Comparison of ENCODE assay signal across 22 cellular contexts in genomic region chr22:46968359-46968740, GRCh38.
DNase-seq lines count a peak whose midpoint lies in the region; ATAC-seq, FAIRE-seq and TF ChIP-seq lines count a peak whose summit lies in the region.
"Had no signal": no experiment of that assay in that cellular context is flagged by ENCODE, and none has a peak within 500 bp of the region (broad histone marks: within the 10 kb centered on the region; RNA-seq: fewer than 3 reads in every experiment).

No MANE protein-coding gene starts in this region.

- no peak overlapping the region for H3K27ac ChIP-seq in K562 (ENCODE audit: extremely low read depth, low read depth, low read length)

- intact Hi-C loops in K562 (cut with micrococcal nuclease) = no loop called here

- no peaks in the 10 kb centered on the region for H3K9me3 Mint-ChIP-seq in osteocyte (ENCODE audit: unreplicated experiment)
- H3K9me3 Mint-ChIP-seq in stimulated activated memory B cell treated with anti-CD40 and anti-IgM and Interleukin-4, amounts not matched to agents 10 μg/mL and 1 μg/mL and 100 μg/mL, for 72 hours = no peaks in the 10 kb centered on the region
- H3K9me3 Mint-ChIP-seq: CD14-positive monocyte; CD4-positive, alpha-beta memory T cell; GM23338; HFFc6; IgD-negative memory B cell had no signal

- H3K9me1 ChIP-seq in K562 (ENCODE audit: control insufficient read depth, insufficient read depth, low read length) = no peaks in the 10 kb centered on the region

- H3K4me1 Mint-ChIP-seq in osteocyte (ENCODE audit: unreplicated experiment) = peaks cover 1% of the 10 kb centered on the region
- peaks cover 73% of the 10 kb centered on the region for H3K4me1 Mint-ChIP-seq in stimulated activated memory B cell treated with anti-CD40 and anti-IgM and Interleukin-4, amounts not matched to agents 10 μg/mL and 1 μg/mL and 100 μg/mL, for 72 hours

- WGBS in K562 (ENCODE audit: insufficient coverage, low coverage, missing lambda C conversion rate) = 73% methylated on average over 6 of the region's 27 CpGs

- ATAC-seq in K562 (no peak), HG03175 (IDR thresholded peaks at IDR 0.05; ENCODE audit: unreplicated experiment) (no peak), GM21390 (IDR thresholded peaks at IDR 0.05; ENCODE audit: unreplicated experiment) (no peak)
- ATAC-seq in stimulated activated memory B cell treated with anti-CD40 and anti-IgM and Interleukin-4, amounts not matched to agents 10 μg/mL and 1 μg/mL and 100 μg/mL, for 72 hours = no peak
- ATAC-seq: HCT116, HepG2 had no signal

- TF ChIP-seq POLR2A in K562 (conservative IDR thresholded peaks at IDR 0.05) = no peak

- no peaks in the 10 kb centered on the region for H3K27me3 ChIP-seq in K562 (ENCODE audit: control insufficient read depth in 2 of 2, insufficient read depth in 2 of 2, low read length in 2 of 2)
- H3K27me3 ChIP-seq: BE2C had no signal

- no peak for TF ChIP-seq RAD21 in K562 (CRISPR knock-in tag; conservative IDR thresholded peaks at IDR 0.05 in 1 of 2, IDR thresholded peaks at IDR 0.05 in 1 of 2)

- H3K27me3 Mint-ChIP-seq in osteocyte (ENCODE audit: unreplicated experiment) = no peaks in the 10 kb centered on the region
- H3K27me3 Mint-ChIP-seq in stimulated activated memory B cell treated with anti-CD40 and anti-IgM and Interleukin-4, amounts not matched to agents 10 μg/mL and 1 μg/mL and 100 μg/mL, for 72 hours = no peaks in the 10 kb centered on the region
- H3K27me3 Mint-ChIP-seq: CD4-positive, alpha-beta memory T cell; IgD-negative memory B cell had no signal

- no peaks in the 10 kb centered on the region for H3K36me3 ChIP-seq in K562 (ENCODE audit: control insufficient read depth, insufficient read depth, low read length)
- H3K36me3 ChIP-seq: BE2C had no signal

- no peak overlapping the region for H3K4me3 ChIP-seq in K562
- H3K4me3 ChIP-seq: GM23338 had no signal

- H3K79me2 ChIP-seq in K562 (ENCODE audit: control insufficient read depth, insufficient read depth, low read length) = no peaks in the 10 kb centered on the region

- DNase-seq in K562 (ENCODE audit: extremely low read depth in 1 of 4, low spot score in 3 of 4) (no peak), osteocyte (ENCODE audit: extremely low spot score, unreplicated experiment) (peak; percentile 71), globus pallidus (ENCODE audit: low spot score) (no peak)
- DNase-seq: ACHN; BE2C; CD4-positive, alpha-beta memory T cell; DMS153; DMS79; GDM1; HFFc6; KG1 had no signal

- no peak overlapping the region for H3K4me2 ChIP-seq in K562 (ENCODE audit: insufficient read depth, low read length)
- H3K4me2 ChIP-seq: GM23338 had no signal

- BruUV-seq in K562 (replicated peaks; lab: Mats Ljungman, UMichigan) = no TSS peak

- CTCF ChIA-PET in K562 (lab: Yijun Ruan, JAX; ENCODE audit: low intra/inter-chr PET ratio) = no interaction called here

- POLR2A ChIA-PET in K562 (lab: Yijun Ruan, JAX) = interaction anchor here (0.9 to 1.1 kb wide), 2 partner anchors 17 to 21 kb away, joined by 3 read pairs; no protein-coding TSS in a partner anchor

- 0 out of 2 replicates have a peak, but pooled peaks cover 6% of the 10 kb centered on the region for H4K20me1 ChIP-seq in K562 (replicated peaks; ENCODE audit: control insufficient read depth, insufficient read depth, low read length)

- no peak overlapping the region for H3K9ac ChIP-seq in K562 (ENCODE audit: insufficient read depth in 1 of 2, low read depth in 2 of 2, low read length in 2 of 2)

- TF ChIP-seq EP300 in K562 (IDR thresholded peaks at IDR 0.05; ENCODE audit: low read length) = no peak

- H3K4me1 ChIP-seq in K562 (replicated peaks in 1 of 2; ENCODE audit: control insufficient read depth in 2 of 2, insufficient read depth in 2 of 2, low read length in 2 of 2) = peaks cover 2 to 23% of the 10 kb centered on the region in 2 experiments; a peak in 4 of 5 replicates

- in situ Hi-C loops in K562 (cut with MboI) = no loop called here

- H3K4me3 Mint-ChIP-seq in osteocyte (ENCODE audit: unreplicated experiment) = no peak overlapping the region
- H3K4me3 Mint-ChIP-seq in stimulated activated memory B cell treated with anti-CD40 and anti-IgM and Interleukin-4, amounts not matched to agents 10 μg/mL and 1 μg/mL and 100 μg/mL, for 72 hours = no peak overlapping the region
- H3K4me3 Mint-ChIP-seq: CD14-positive monocyte; CD4-positive, alpha-beta memory T cell; GM23338; HFFc6 had no signal

- TF ChIP-seq CTCF in K562 (IDR thresholded peaks at IDR 0.05 in 2 of 3, conservative IDR thresholded peaks at IDR 0.05 in 1 of 3; ENCODE audit: insufficient read depth in 2 of 3, low read depth in 1 of 3, low read length in 3 of 3) (no peak), osteocyte (IDR thresholded peaks at IDR 0.05) (no peak)

- no peak overlapping the region for H3K27ac Mint-ChIP-seq in osteocyte (ENCODE audit: unreplicated experiment)
- peak overlapping the region; percentile 17 for H3K27ac Mint-ChIP-seq in stimulated activated memory B cell treated with anti-CD40 and anti-IgM and Interleukin-4, amounts not matched to agents 10 μg/mL and 1 μg/mL and 100 μg/mL, for 72 hours
- H3K27ac Mint-ChIP-seq: HFFc6 had no signal

- H3K9me3 ChIP-seq in K562 (replicated peaks; ENCODE audit: control insufficient read depth, insufficient read depth, low read depth, low read length) = no peaks in the 10 kb centered on the region
- H3K9me3 ChIP-seq: BE2C had no signal

- no peaks in the 10 kb centered on the region for H3K36me3 Mint-ChIP-seq in osteocyte (ENCODE audit: unreplicated experiment)
- peaks cover 44% of the 10 kb centered on the region for H3K36me3 Mint-ChIP-seq in stimulated activated memory B cell treated with anti-CD40 and anti-IgM and Interleukin-4, amounts not matched to agents 10 μg/mL and 1 μg/mL and 100 μg/mL, for 72 hours

- H2AFZ ChIP-seq in K562 (ENCODE audit: low read depth, low read length) = no peak overlapping the region
- H2AFZ ChIP-seq: GM23338 had no signal

- no peak for FAIRE-seq in K562 (lab: Jason Lieb, UNC)
- FAIRE-seq: A204.1, GM12892, GM18507, HepG2 had no signal

TF ChIP-seq in K562, 482 proteins besides CTCF, POLR2A, EP300 and RAD21:
- TF ChIP-seq THRB (CRISPR knock-in tag; conservative IDR thresholded peaks at IDR 0.05) (no peak), SAFB (IDR thresholded peaks at IDR 0.05; ENCODE audit: borderline replicate concordance, low read depth, low read length) (peak; percentile 67; the same call in 1 of the 2 replicates)
